11 cellular contexts compared by ENCODE assay signal in genomic region chr18:47911877-47912276, GRCh38. TPM values are rescaled to one million over a fixed set of nuclear protein-coding genes. Genes with fewer than 3 reads are reported as not detected.
A peak's percentile ranks its signal among the peaks of the same experiment; 100 is the strongest.
DNase-seq lines count a peak whose midpoint lies in the region; ATAC-seq and TF ChIP-seq lines count a peak whose summit lies in the region.
"Had no signal": no experiment of that assay in that cellular context is flagged by ENCODE, and none has a peak within 500 bp of the region (broad histone marks: within the 10 kb centered on the region; RNA-seq: fewer than 3 reads in every experiment).

No MANE protein-coding gene starts in this region.

- TF ChIP-seq EP300 in sigmoid colon (IDR thresholded peaks at IDR 0.05), result no peak

- H3K9me3 Mint-ChIP-seq in activated T-helper 17 cell treated with anti-CD3 and anti-CD28 coated beads, Interleukin-2, amount 50 U/mL, for 72 hours, result peaks cover under 1% of the 10 kb centered on the region

- H3K4me1 Mint-ChIP-seq in activated T-helper 17 cell treated with anti-CD3 and anti-CD28 coated beads, Interleukin-2, amount 50 U/mL, for 72 hours, result peaks cover 38% of the 10 kb centered on the region

- H3K36me3 ChIP-seq in left ventricle myocardium inferior (peaks cover 7% of the 10 kb centered on the region), sigmoid colon (no peaks in the 10 kb centered on the region)

- H3K36me3 Mint-ChIP-seq in activated T-helper 17 cell treated with anti-CD3 and anti-CD28 coated beads, Interleukin-2, amount 50 U/mL, for 72 hours (ENCODE audit: low read depth), result peaks cover 64% of the 10 kb centered on the region

- H3K4me1 ChIP-seq in left ventricle myocardium inferior, result peaks cover 92% of the 10 kb centered on the region
- H3K4me1 ChIP-seq in sigmoid colon, result peaks cover 0 to 82% (median 54%) of the 10 kb centered on the region in 4 donors

- intact Hi-C loops in left ventricle myocardium inferior (cut with micrococcal nuclease) (no loop called here), sigmoid colon (cut with DNase I) (loop anchor here (5.0 kb wide), 1 partner anchor 40 kb away; no protein-coding TSS in a partner anchor)

- no peaks in the 10 kb centered on the region for H3K27me3 Mint-ChIP-seq in activated T-helper 17 cell treated with anti-CD3 and anti-CD28 coated beads, Interleukin-2, amount 50 U/mL, for 72 hours

- no peaks in the 10 kb centered on the region for H3K27me3 ChIP-seq in left ventricle myocardium inferior (ENCODE audit: low read depth)
- no peaks in the 10 kb centered on the region for H3K27me3 ChIP-seq in sigmoid colon

- 60 to 80% methylated on average over 4 of the region's 4 CpGs for WGBS in sigmoid colon, 2 donors

- no peak for TF ChIP-seq POLR2A in sigmoid colon (IDR thresholded peaks at IDR 0.05)

- H3K27ac ChIP-seq in left ventricle myocardium inferior (replicated peaks) (peak overlapping the region; percentile 87), sigmoid colon (peak overlapping the region in 3 of 4 donors; percentile 68 to 84 (median 79))

- ATAC-seq in activated T-helper 17 cell treated with anti-CD3 and anti-CD28 coated beads, Interleukin-2, amount 50 U/mL, for 72 hours (replicated peaks), result peak; percentile 2

- TF ChIP-seq CTCF in left ventricle myocardium inferior (IDR thresholded peaks at IDR 0.05; ENCODE audit: borderline replicate concordance), result no peak
- TF ChIP-seq CTCF in sigmoid colon (IDR thresholded peaks at IDR 0.05), result no peak

- H3K9me3 ChIP-seq in left ventricle myocardium inferior (replicated peaks), result no peaks in the 10 kb centered on the region
- H3K9me3 ChIP-seq in sigmoid colon, result no peaks in the 10 kb centered on the region

- peak overlapping the region; percentile 66 for H3K4me3 Mint-ChIP-seq in activated T-helper 17 cell treated with anti-CD3 and anti-CD28 coated beads, Interleukin-2, amount 50 U/mL, for 72 hours
- H3K4me3 Mint-ChIP-seq: CD14-positive monocyte had no signal

- DNase-seq in HuH-7.5 (ENCODE audit: low spot score) (peak; percentile 7), left ventricle myocardium inferior (no peak), sigmoid colon (no peak), hypothalamus (lab: John Stamatoyannopoulos, UW) (no peak), NCI-H2196 (lab: John Stamatoyannopoulos, UW; ENCODE audit: unreplicated experiment) (no peak), NCI-H1694 (lab: John Stamatoyannopoulos, UW) (no peak), HUDEP-2 (lab: John Stamatoyannopoulos, UW; ENCODE audit: unreplicated experiment in 76 of 76) (no peak)
- DNase-seq: activated CD4-positive, alpha-beta T cell treated with anti-CD3 and anti-CD28 coated beads for 4 hours; NCI-H1105 had no signal

- H3K27ac Mint-ChIP-seq in activated T-helper 17 cell treated with anti-CD3 and anti-CD28 coated beads, Interleukin-2, amount 50 U/mL, for 72 hours, result peak overlapping the region; percentile 75

- H3K4me3 ChIP-seq in left ventricle myocardium inferior (peak overlapping the region; percentile 24), sigmoid colon (no peak overlapping the region)

RNA-seq across cellular contexts. Expression of gene SMAD2, which starts 18.6 kb away (rescaled TPM):
- 100 to 1,000 TPM in 1 of 2 donors, 10 to 100 TPM in 1; 97.2 to 170 TPM for total RNA-seq in activated T-helper 17 cell treated with anti-CD3 and anti-CD28 coated beads, Interleukin-2, amount 50 U/mL, for 72 hours
- total RNA-seq in left ventricle myocardium inferior (80.9 TPM), sigmoid colon (100 to 1,000 TPM in 1 of 4 donors, 10 to 100 TPM in 3; 34.1 to 101 (median 45.5) TPM)
- 10 to 100 TPM; 40.1 to 62.9 (median 58.9) TPM for polyA plus RNA-seq in sigmoid colon
